ENCODE assay signal across 1 cellular context in the genomic region with DNA sequence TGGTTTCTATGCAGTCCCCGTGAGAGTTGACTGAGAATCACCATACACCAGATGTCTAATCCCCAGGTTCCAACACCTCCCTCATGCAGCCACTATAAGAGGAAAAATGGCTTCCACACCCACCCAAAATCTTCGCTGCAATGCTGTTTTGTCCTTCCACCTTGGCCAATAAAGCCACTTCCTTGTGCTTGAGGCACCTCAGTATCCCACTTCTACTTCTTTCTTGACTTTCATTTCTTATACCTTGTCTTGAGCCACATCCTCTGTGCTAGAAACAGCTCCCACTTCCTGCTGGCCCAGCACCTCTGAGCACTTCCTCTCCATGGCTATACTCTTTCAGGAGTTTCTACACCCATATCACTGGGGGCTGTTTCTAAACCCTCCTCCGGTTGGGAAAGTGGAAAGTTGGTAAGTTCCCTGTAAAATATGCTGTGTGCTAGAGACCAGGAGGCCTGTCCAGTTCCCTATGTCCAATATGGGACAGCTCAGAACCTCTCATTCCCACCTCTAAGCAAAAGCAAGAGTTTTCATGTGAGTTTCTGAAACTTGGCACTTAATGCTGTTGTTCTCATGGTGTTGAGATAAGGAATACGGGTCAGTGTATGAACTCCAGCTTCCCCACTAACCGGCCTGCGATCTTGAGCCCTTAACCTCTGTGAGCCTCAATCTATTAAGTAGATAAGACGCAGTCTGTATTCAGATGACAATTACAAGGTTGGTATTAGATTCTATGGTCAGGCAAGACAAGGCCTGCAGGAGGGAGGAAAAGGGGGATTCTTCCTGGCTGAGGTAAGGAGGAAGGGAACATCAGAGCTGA.
TF ChIP-seq lines count a peak whose summit lies in the region.

No MANE protein-coding gene starts in this region.

TF ChIP-seq in GM23338, 12 proteins besides CTCF, POLR2A, EP300 and RAD21 (continued from another document):
- TF ChIP-seq ZNF462 (CRISPR knock-in tag; IDR thresholded peaks at IDR 0.05) (no peak), CREB1 (CRISPR knock-in tag; IDR thresholded peaks at IDR 0.05; ENCODE audit: low read depth) (no peak), ZNF331 (CRISPR knock-in tag; IDR thresholded peaks at IDR 0.05; ENCODE audit: low read depth) (no peak), ZNF114 (CRISPR knock-in tag; IDR thresholded peaks at IDR 0.05) (no peak), NANOG (IDR thresholded peaks at IDR 0.05; ENCODE audit: borderline replicate concordance) (no peak), ETS1 (IDR thresholded peaks at IDR 0.05) (no peak), REST (IDR thresholded peaks at IDR 0.05; ENCODE audit: unreplicated experiment) (no peak), STAT1 (IDR thresholded peaks at IDR 0.05; ENCODE audit: unreplicated experiment) (no peak), EZH2 (IDR thresholded peaks at IDR 0.05; ENCODE audit: low read depth, unreplicated experiment) (no peak), JUNB (IDR thresholded peaks at IDR 0.05; ENCODE audit: unreplicated experiment) (no peak)
TF ChIP-seq in GM23338: peak in this region for 0.
